In genomic region chr7:43278088-43278644, GRCh38 we compare ENCODE assay signal across 17 cellular contexts.
DNase-seq lines count a peak whose midpoint lies in the region; TF ChIP-seq lines count a peak whose summit lies in the region.
"Had no signal": no experiment of that assay in that cellular context is flagged by ENCODE, and none has a peak within 500 bp of the region (broad histone marks: within the 10 kb centered on the region; RNA-seq: fewer than 3 reads in every experiment).

No MANE protein-coding gene starts in this region.

- H3K9me2 ChIP-seq in PC-9 (ENCODE audit: insufficient read depth), result no peaks in the 10 kb centered on the region

- TF ChIP-seq CTCF in fibroblast of mammary gland (conservative IDR thresholded peaks at IDR 0.05; ENCODE audit: control insufficient read depth, insufficient read depth, low read depth, low read length), result no peak
- TF ChIP-seq CTCF in PC-9 (conservative IDR thresholded peaks at IDR 0.05), result no peak

- BruUV-seq in PC-9 (replicated peaks; lab: Mats Ljungman, UMichigan), result no TSS peak

- H3K4me3 ChIP-seq in fibroblast of mammary gland (ENCODE audit: control insufficient read depth, low read depth, low read length), result no peak overlapping the region
- H3K4me3 ChIP-seq in PC-9, result no peak overlapping the region
- H3K4me3 ChIP-seq: SK-N-MC had no signal

- peaks cover 61% of the 10 kb centered on the region for H3K27me3 ChIP-seq in PC-9 (ENCODE audit: insufficient read depth, low read depth)

- no peak overlapping the region for H3K27ac ChIP-seq in PC-9
- H3K27ac ChIP-seq: SK-N-MC had no signal

- H3K4me2 ChIP-seq in PC-9, result no peak overlapping the region

- intact Hi-C loops in PC-9 (cut with micrococcal nuclease; ENCODE audit: unreplicated experiment), result no loop called here

- H3K36me3 ChIP-seq in PC-9 (ENCODE audit: low read depth), result no peaks in the 10 kb centered on the region

- H3F3A ChIP-seq in PC-9 (ENCODE audit: insufficient read depth, low read depth), result no peaks in the 10 kb centered on the region

- no peaks in the 10 kb centered on the region for H4K20me1 ChIP-seq in PC-9 (ENCODE audit: insufficient read depth)

- CTCF ChIA-PET in PC-9 (lab: Charles Lee), result no interaction called here

- H3K4me1 ChIP-seq in PC-9 (replicated peaks; ENCODE audit: insufficient read depth), result no peaks in the 10 kb centered on the region

- H3K9me3 ChIP-seq in PC-9 (ENCODE audit: insufficient read depth, low read depth), result no peaks in the 10 kb centered on the region

- DNase-seq in Daoy (ENCODE audit: low read depth), result peak; percentile 24
- peak; percentile 33 for DNase-seq in HT1080 (ENCODE audit: low read depth)
- peak; percentile 47 for DNase-seq in amniotic epithelial cell (ENCODE audit: low read depth)
- peak; percentile 4 for DNase-seq in fibroblast of mammary gland (ENCODE audit: low read depth)
- DNase-seq in LoVo (ENCODE audit: low spot score), result no peak
- no peak for DNase-seq in stimulated activated naive CD4-positive, alpha-beta T cell treated with Interleukin-2 at 50 U/mL for 16 hours (lab: John Stamatoyannopoulos, UW)
- no peak for DNase-seq in activated CD4-positive, alpha-beta T cell treated with anti-CD3 and anti-CD28 coated beads for 4 hours
- DNase-seq in PC-9, result no peak
- DNase-seq: AML-193, DMS153, GDM1, NCI-H1048, NCI-H1436 treated with DMSO at 0.1 percent for 48 hours, NCI-H2029 treated with DMSO at 0.1 percent for 48 hours, NCI-H774, T-helper 1 cell had no signal

- H2AFZ ChIP-seq in PC-9, result no peak overlapping the region

- POLR2A ChIA-PET in PC-9 (lab: Charles Lee; ENCODE audit: unreplicated experiment), result no interaction called here

- no peaks in the 10 kb centered on the region for H3K79me2 ChIP-seq in PC-9 (ENCODE audit: low read depth)

Comparison
In these comparisons a context has a peak if more than half of its experiments do, and no peak if none do; other contexts are left out.
1. DNase-seq: peak in Daoy (single experiment), HT1080 (single experiment), amniotic epithelial cell (single experiment) and fibroblast of mammary gland (single experiment); none in LoVo (single experiment), stimulated activated naive CD4-positive, alpha-beta T cell treated with Interleukin-2 at 50 U/mL for 16 hours (single experiment), activated CD4-positive, alpha-beta T cell treated with anti-CD3 and anti-CD28 coated beads for 4 hours (0 of 2) and PC-9 (0 of 2).